Comparison of ENCODE assay signal across 24 cellular contexts in the genomic region with DNA sequence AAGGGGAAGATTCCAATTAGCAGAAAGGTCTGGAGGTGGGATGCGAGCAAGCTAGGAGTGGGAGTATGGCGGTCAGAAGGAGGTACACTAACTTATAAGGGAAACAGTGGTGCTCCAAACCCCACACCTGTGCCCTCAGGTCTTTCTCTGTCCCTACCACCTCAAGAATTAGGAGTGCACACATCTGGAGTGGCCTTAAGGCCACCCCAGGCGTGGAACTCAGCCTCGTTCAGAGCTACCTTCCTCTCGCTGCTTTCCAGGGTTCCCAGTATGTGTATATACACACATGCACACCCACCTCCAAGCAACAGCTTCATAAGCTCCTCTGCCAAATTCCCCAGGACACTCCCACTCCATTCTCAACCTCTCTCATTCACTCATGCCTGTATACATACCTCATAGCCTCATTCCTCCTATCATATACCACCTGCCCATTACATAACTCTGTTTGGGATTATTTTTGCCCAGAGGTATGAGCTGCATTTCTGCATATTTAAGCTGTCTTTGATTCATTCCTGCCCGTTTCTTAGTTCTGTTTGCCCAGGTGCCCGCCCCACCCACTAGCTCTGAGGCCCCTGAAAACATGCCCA.
"Had no signal": no experiment of that assay in that cellular context is flagged by ENCODE, and none has a peak within 500 bp of the region (broad histone marks: within the 10 kb centered on the region; RNA-seq: fewer than 3 reads in every experiment).

No MANE protein-coding gene starts in this region.

- DNase-seq: activated CD4-positive, alpha-beta T cell treated with anti-CD3 and anti-CD28 coated beads, Interleukin-2, amount 10 ng/mL, durations not matched to agents 24 days and 14 days; activated CD8-positive, alpha-beta T cell treated with anti-CD3 and anti-CD28 coated beads, Interleukin-2, amount 10 ng/mL, durations not matched to agents 7 days and 5 days; activated effector memory CD4-positive, alpha-beta T cell treated with Interleukin-2 at 50 U/mL for 16 hours; activated naive CD4-positive, alpha-beta T cell treated with anti-CD3 and anti-CD28 coated beads, Interleukin-2, amount 10 ng/mL, durations not matched to agents 7 days and 5 days; activated naive CD8-positive, alpha-beta T cell treated with anti-CD3 and anti-CD28 coated beads, Interleukin-2, amount 50 U/mL, for 24 hours; activated T-cell treated with anti-CD3 and anti-CD28 coated beads, Interleukin-2, amount 50 U/mL, for 48 hours; colonic mucosa; hippocampal formation; kidney; midbrain; nephron progenitor cell; occipital lobe; stimulated activated CD4-positive, alpha-beta T cell treated with anti-CD3 and anti-CD28 coated beads, Interleukin-2, amount 100 ng/mL, for 24 hours; stimulated activated naive CD8-positive, alpha-beta T cell treated with anti-CD3 and anti-CD28 coated beads, Interleukin-15, amount 100 ng/mL, for 72 hours; T-helper 1 cell; T1000; testis; upper lobe of left lung had no signal

- H3K4me3 Mint-ChIP-seq: activated CD4-positive, alpha-beta T cell treated with anti-CD3 and anti-CD28 coated beads, Interleukin-2, amount 10 ng/mL, durations not matched to agents 24 days and 14 days; activated CD8-positive, alpha-beta T cell treated with anti-CD3 and anti-CD28 coated beads, Interleukin-2, amount 10 ng/mL, durations not matched to agents 7 days and 5 days; activated naive CD4-positive, alpha-beta T cell treated with anti-CD3 and anti-CD28 coated beads, Interleukin-2, amount 10 ng/mL, durations not matched to agents 7 days and 5 days; activated naive CD8-positive, alpha-beta T cell treated with anti-CD3 and anti-CD28 coated beads, Interleukin-2, amount 50 U/mL, for 24 hours; brain; central memory CD8-positive, alpha-beta T cell; nephron progenitor cell; stimulated activated naive CD8-positive, alpha-beta T cell treated with anti-CD3 and anti-CD28 coated beads, Interleukin-15, amount 100 ng/mL, for 72 hours had no signal

- H3K4me1 ChIP-seq: colonic mucosa, esophagus muscularis mucosa, prostate gland, right atrium auricular region, testis, upper lobe of left lung had no signal

- H3K9me3 ChIP-seq: colonic mucosa, esophagus muscularis mucosa, prostate gland, right atrium auricular region, testis, upper lobe of left lung had no signal

- H3K27ac Mint-ChIP-seq: activated CD4-positive, alpha-beta T cell treated with anti-CD3 and anti-CD28 coated beads, Interleukin-2, amount 10 ng/mL, durations not matched to agents 24 days and 14 days; activated CD8-positive, alpha-beta T cell treated with anti-CD3 and anti-CD28 coated beads, Interleukin-2, amount 10 ng/mL, durations not matched to agents 7 days and 5 days; activated naive CD4-positive, alpha-beta T cell treated with anti-CD3 and anti-CD28 coated beads, Interleukin-2, amount 10 ng/mL, durations not matched to agents 7 days and 5 days; activated naive CD8-positive, alpha-beta T cell treated with anti-CD3 and anti-CD28 coated beads, Interleukin-2, amount 50 U/mL, for 24 hours; nephron progenitor cell had no signal

- H3K36me3 ChIP-seq: colonic mucosa, esophagus muscularis mucosa, prostate gland, right atrium auricular region, upper lobe of left lung had no signal

- H3K27me3 ChIP-seq: colonic mucosa, esophagus muscularis mucosa, right atrium auricular region, testis, upper lobe of left lung had no signal

- H3K4me1 Mint-ChIP-seq: activated CD4-positive, alpha-beta T cell treated with anti-CD3 and anti-CD28 coated beads, Interleukin-2, amount 10 ng/mL, durations not matched to agents 24 days and 14 days; activated naive CD4-positive, alpha-beta T cell treated with anti-CD3 and anti-CD28 coated beads, Interleukin-2, amount 10 ng/mL, durations not matched to agents 7 days and 5 days; activated naive CD8-positive, alpha-beta T cell treated with anti-CD3 and anti-CD28 coated beads, Interleukin-2, amount 50 U/mL, for 24 hours; brain; central memory CD8-positive, alpha-beta T cell; nephron progenitor cell; stimulated activated naive CD8-positive, alpha-beta T cell treated with anti-CD3 and anti-CD28 coated beads, Interleukin-15, amount 100 ng/mL, for 72 hours had no signal

- H3K4me3 ChIP-seq: colonic mucosa, esophagus muscularis mucosa, prostate gland, right atrium auricular region, testis, upper lobe of left lung had no signal

- FAIRE-seq: endometrium, kidney had no signal

- H3K36me3 Mint-ChIP-seq: activated naive CD4-positive, alpha-beta T cell treated with anti-CD3 and anti-CD28 coated beads, Interleukin-2, amount 10 ng/mL, durations not matched to agents 7 days and 5 days; brain had no signal

- H3K27ac ChIP-seq: colonic mucosa, esophagus muscularis mucosa, prostate gland, right atrium auricular region, testis, upper lobe of left lung had no signal

- H3K9me3 Mint-ChIP-seq: activated CD4-positive, alpha-beta T cell treated with anti-CD3 and anti-CD28 coated beads, Interleukin-2, amount 10 ng/mL, durations not matched to agents 24 days and 14 days; activated naive CD4-positive, alpha-beta T cell treated with anti-CD3 and anti-CD28 coated beads, Interleukin-2, amount 10 ng/mL, durations not matched to agents 7 days and 5 days; activated naive CD8-positive, alpha-beta T cell treated with anti-CD3 and anti-CD28 coated beads, Interleukin-2, amount 50 U/mL, for 24 hours; central memory CD8-positive, alpha-beta T cell; nephron progenitor cell; stimulated activated naive CD8-positive, alpha-beta T cell treated with anti-CD3 and anti-CD28 coated beads, Interleukin-15, amount 100 ng/mL, for 72 hours had no signal
